In genomic region chr7:48200946-48201589, GRCh38 we compare ENCODE assay signal across 2 cellular contexts. TPM values are rescaled to one million over a fixed set of nuclear protein-coding genes. Genes with fewer than 3 reads are reported as not detected.
"Had no signal": no experiment of that assay in that cellular context is flagged by ENCODE, and none has a peak within 500 bp of the region (broad histone marks: within the 10 kb centered on the region; RNA-seq: fewer than 3 reads in every experiment).

No MANE protein-coding gene starts in this region.

RNA-seq across cellular contexts. Expression of gene ABCA13, which starts 29.8 kb away (rescaled TPM):
- total RNA-seq: activated CD4-positive, alpha-beta T cell treated with anti-CD3 and anti-CD28 coated beads for 36 hours; pulmonary artery endothelial cell had no signal
